Comparison of ENCODE assay signal across 8 cellular contexts in the genomic region with DNA sequence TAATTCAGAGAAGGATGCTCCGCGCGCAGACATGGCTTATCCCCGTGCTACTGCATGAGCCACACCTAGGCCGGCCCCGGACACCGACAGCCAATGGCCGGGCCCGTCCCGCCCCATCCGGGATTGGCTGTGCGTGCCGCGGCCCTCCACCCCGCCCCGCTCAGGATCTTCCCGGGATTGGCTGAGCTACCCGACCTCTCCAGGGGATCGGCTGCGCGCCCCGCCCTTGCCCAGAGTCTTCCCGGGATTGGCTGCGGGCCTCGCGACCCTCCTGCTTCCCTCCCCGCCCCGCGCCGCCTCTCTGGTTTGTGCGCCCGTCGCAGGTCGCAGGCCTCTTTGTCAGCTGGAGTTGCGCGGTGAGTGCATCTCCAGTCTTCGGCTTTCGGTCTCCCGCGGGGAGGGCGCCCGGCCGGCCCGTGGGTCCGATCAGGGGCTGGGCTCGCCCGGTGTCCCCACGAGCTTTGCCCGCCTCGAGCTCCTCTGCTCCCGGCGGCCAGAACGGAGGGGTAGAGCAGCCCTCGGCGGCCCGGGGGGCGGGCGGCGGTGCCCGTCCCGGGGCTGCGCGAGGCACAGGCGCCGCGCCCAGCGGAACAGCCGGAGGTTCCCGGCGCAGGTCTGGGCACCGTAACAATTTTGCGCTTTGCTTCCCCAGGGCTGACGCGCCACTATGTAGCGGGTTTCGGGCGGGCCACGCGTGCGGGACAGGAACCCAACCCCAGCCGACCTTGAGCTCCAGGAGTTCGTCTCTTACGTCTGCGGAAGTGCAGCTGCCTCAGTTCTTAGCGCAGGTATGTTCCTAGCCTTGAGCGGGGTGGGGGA. TPM values are rescaled to one million over a fixed set of nuclear protein-coding genes. Genes with fewer than 3 reads are reported as not detected.
DNase-seq lines count a peak whose midpoint lies in the region; TF ChIP-seq lines count a peak whose summit lies in the region.

No MANE protein-coding gene starts in this region.

- H3K27me3 ChIP-seq in suprapubic skin, result no peaks in the 10 kb centered on the region

- H3K27me3 Mint-ChIP-seq in activated naive CD4-positive, alpha-beta T cell treated with anti-CD3 and anti-CD28 coated beads, Interleukin-2, amount 50 U/mL, for 24 hours, result no peaks in the 10 kb centered on the region

- no peak for TF ChIP-seq EP300 in suprapubic skin (IDR thresholded peaks at IDR 0.05)

- peak overlapping the region; percentile 99 for H3K27ac Mint-ChIP-seq in activated naive CD4-positive, alpha-beta T cell treated with anti-CD3 and anti-CD28 coated beads, Interleukin-2, amount 50 U/mL, for 24 hours

- peaks cover 50% of the 10 kb centered on the region for H3K4me1 Mint-ChIP-seq in activated naive CD4-positive, alpha-beta T cell treated with anti-CD3 and anti-CD28 coated beads, Interleukin-2, amount 50 U/mL, for 24 hours

- H3K4me3 ChIP-seq in HFF-Myc (replicated peaks; ENCODE audit: low read depth, low read length) (peak overlapping the region; percentile 92), suprapubic skin (peak overlapping the region; percentile 90)

- no peaks in the 10 kb centered on the region for H3K9me3 ChIP-seq in suprapubic skin

- peak in 1 of 2 donors; percentile 90 for TF ChIP-seq POLR2A in suprapubic skin (IDR thresholded peaks at IDR 0.05)

- peak overlapping the region; percentile 96 for H3K4me3 Mint-ChIP-seq in activated naive CD4-positive, alpha-beta T cell treated with anti-CD3 and anti-CD28 coated beads, Interleukin-2, amount 50 U/mL, for 24 hours

- WGBS in suprapubic skin, result 0% methylated on average over 14 of the region's 86 CpGs

- peak overlapping the region; percentile 95 for H3K27ac ChIP-seq in suprapubic skin

- peak; percentile 90 for DNase-seq in GM04504 (ENCODE audit: low read depth)
- peak; percentile 86 for DNase-seq in HFF-Myc (ENCODE audit: extremely low read depth, low read depth)
- DNase-seq in MV-4-11 (lab: John Stamatoyannopoulos, UW), result peak; percentile 95
- DNase-seq in SK-N-DZ (ENCODE audit: low spot score), result peak; percentile 94
- peak; percentile 98 for DNase-seq in germinal center (ENCODE audit: low spot score)
- peak; percentile 71 to 99 (median 98) for DNase-seq in nucleus accumbens (lab: John Stamatoyannopoulos, UW)
- peak; percentile 99 to 100 for DNase-seq in suprapubic skin (ENCODE audit: low spot score in 2 of 2)

- peaks cover 30% of the 10 kb centered on the region for H3K36me3 Mint-ChIP-seq in activated naive CD4-positive, alpha-beta T cell treated with anti-CD3 and anti-CD28 coated beads, Interleukin-2, amount 50 U/mL, for 24 hours

- TF ChIP-seq CTCF in HFF-Myc (IDR thresholded peaks at IDR 0.05; ENCODE audit: low read depth, low read length, missing control alignments) (no peak), suprapubic skin (IDR thresholded peaks at IDR 0.05) (no peak)

- no peaks in the 10 kb centered on the region for H3K9me3 Mint-ChIP-seq in activated naive CD4-positive, alpha-beta T cell treated with anti-CD3 and anti-CD28 coated beads, Interleukin-2, amount 50 U/mL, for 24 hours

- H3K4me1 ChIP-seq in suprapubic skin, result peaks cover 22% of the 10 kb centered on the region

- H3K36me3 ChIP-seq in suprapubic skin, result peaks cover 24% of the 10 kb centered on the region

RNA-seq across cellular contexts. Expression of gene ERVMER34-1, which starts 38.8 kb away (rescaled TPM):
- polyA plus RNA-seq in SK-N-DZ (2014; cell fraction: cytosol; rRNA removed), result 0.16 and 0.17 TPM in 2 replicates
- polyA plus RNA-seq in SK-N-DZ (2014; cell fraction: nucleus; rRNA removed), result not detected in 2 replicates
- 1 to 10 TPM in 2 of 4 donors, under 1 TPM in 2; 0.72 to 1.8 (median 1.1) TPM for total RNA-seq in suprapubic skin

RNA-seq across cellular contexts. Expression of gene USP46, which starts 53.3 kb away (rescaled TPM):
- 8.0 and 12.3 TPM in 2 replicates for polyA plus RNA-seq in SK-N-DZ (2014; cell fraction: cytosol; rRNA removed)
- polyA plus RNA-seq in SK-N-DZ (2014; cell fraction: nucleus; rRNA removed), result 7.1 and 8.3 TPM in 2 replicates
- 10 to 100 TPM in 2 of 4 donors, 1 to 10 TPM in 2; 8.4 to 17.5 (median 10.5) TPM for total RNA-seq in suprapubic skin

Comparison
In these comparisons a context has a peak if more than half of its experiments do, and no peak if none do; other contexts are left out.
1. Peak in every context shown above with its lines: DNase-seq, H3K4me3 ChIP-seq and H3K27ac ChIP-seq.